ENCODE assay signal across 32 cellular contexts in the genomic region with DNA sequence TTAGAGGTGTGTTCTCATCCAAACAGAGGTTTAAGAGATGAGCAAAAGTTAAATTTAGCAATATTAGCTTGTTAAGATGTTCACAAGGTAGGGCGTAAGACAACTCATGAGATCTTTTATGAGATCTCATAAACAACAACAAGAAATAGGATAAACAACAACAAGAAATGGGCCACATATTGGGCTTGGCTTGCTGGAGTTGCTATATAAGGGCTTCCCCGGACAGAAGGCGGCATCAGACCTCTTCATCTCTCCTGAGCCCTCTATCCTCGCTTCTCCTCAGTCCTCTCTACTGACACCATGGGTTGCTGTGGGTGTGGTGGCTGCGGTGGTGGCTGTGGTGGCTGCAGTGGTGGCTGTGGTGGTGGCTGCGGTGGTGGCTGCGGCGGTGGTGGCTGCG. TPM values are rescaled to one million over a fixed set of nuclear protein-coding genes. Genes with fewer than 3 reads are reported as not detected.
DNase-seq lines count a peak whose midpoint lies in the region; ATAC-seq, FAIRE-seq and TF ChIP-seq lines count a peak whose summit lies in the region.
"Had no signal": no experiment of that assay in that cellular context is flagged by ENCODE, and none has a peak within 500 bp of the region (broad histone marks: within the 10 kb centered on the region; RNA-seq: fewer than 3 reads in every experiment).

A gene with protein sequence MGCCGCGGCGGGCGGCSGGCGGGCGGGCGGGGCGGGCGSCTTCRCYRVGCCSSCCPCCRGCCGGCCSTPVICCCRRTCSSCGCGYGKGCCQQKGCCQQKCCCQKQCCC (plus strand): TSS at position 301 of the 400 bp plus-strand sequence. CDS start 0 bp downstream, at position 301.

- POLR2A ChIA-PET in HepG2 (lab: Yijun Ruan, JAX) (no interaction called here), H1 (lab: Charles Lee; ENCODE audit: partially characterized antibody) (no interaction called here)

- no peak within 1 kb of the TSS for H2AFZ ChIP-seq in HepG2 (ENCODE audit: low read length)
- H2AFZ ChIP-seq in H1 (ENCODE audit: low read length) = peak within 1 kb of the TSS; percentile 44; the same call in 1 of the 2 replicates
- no peak within 1 kb of the TSS for H2AFZ ChIP-seq in trophoblast cell (ENCODE audit: insufficient read depth, low read length, poor library complexity)

- H2BK120ac ChIP-seq in H1 (replicated peaks; ENCODE audit: low read depth, low read length) (no peak within 1 kb of the TSS), trophoblast cell (ENCODE audit: insufficient read depth, low read length, poor library complexity) (no peak within 1 kb of the TSS)

- no peaks in the 10 kb centered on the region for H3K36me3 Mint-ChIP-seq in activated naive CD4-positive, alpha-beta T cell treated with anti-CD3 and anti-CD28 coated beads, Interleukin-2, amount 10 ng/mL, durations not matched to agents 7 days and 5 days
- H3K36me3 Mint-ChIP-seq: CD14-positive monocyte; CD4-positive, alpha-beta memory T cell; CD4-positive, CD25-positive, alpha-beta regulatory T cell had no signal

- no TSS peak for BruUV-seq in HepG2 (replicated peaks; lab: Mats Ljungman, UMichigan)

- H4K20me1 ChIP-seq in HepG2 (ENCODE audit: insufficient read depth, low read length) (no peaks in the 10 kb centered on the region), H1 (replicated peaks in 1 of 2; ENCODE audit: control insufficient read depth in 1 of 2, insufficient read depth in 2 of 2, low read length in 2 of 2) (no peaks in the 10 kb centered on the region)
- H4K20me1 ChIP-seq: BLaER1 had no signal

- H2AK5ac ChIP-seq in H1 (ENCODE audit: low read depth, low read length) = no peak within 1 kb of the TSS
- H2AK5ac ChIP-seq in trophoblast cell (ENCODE audit: low read length) = peak within 1 kb of the TSS; percentile 51

- H3K4me3 ChIP-seq in HepG2 (replicated peaks in 1 of 3; ENCODE audit: insufficient read depth in 1 of 3, low read depth in 2 of 3, low read length in 3 of 3) (no peak within 1 kb of the TSS), right lobe of liver (no peak within 1 kb of the TSS), H1 (ENCODE audit: extremely low read depth in 1 of 4, insufficient read depth in 2 of 4, low read depth in 3 of 4, low read length in 4 of 4) (no peak within 1 kb of the TSS), trophoblast cell (ENCODE audit: low read depth, low read length) (no peak within 1 kb of the TSS)
- H3K4me3 ChIP-seq: BLaER1, GM12878 had no signal

- no peaks in the 10 kb centered on the region for H3K23me2 ChIP-seq in H1 (ENCODE audit: low read depth, low read length)

- H3K36me3 ChIP-seq in HepG2 (replicated peaks in 1 of 2; ENCODE audit: control insufficient read depth in 1 of 2, insufficient read depth in 2 of 2, low read length in 2 of 2) (no peaks in the 10 kb centered on the region), right lobe of liver (no peaks in the 10 kb centered on the region), H1 (ENCODE audit: control insufficient read depth in 2 of 4, insufficient read depth in 4 of 4, low read length in 3 of 4) (no peaks in the 10 kb centered on the region), trophoblast cell (ENCODE audit: control insufficient read depth in 1 of 2, insufficient read depth in 2 of 2, low read length in 2 of 2) (no peaks in the 10 kb centered on the region)
- H3K36me3 ChIP-seq: BE2C, BLaER1 had no signal

- H4K12ac ChIP-seq in trophoblast cell (ENCODE audit: low read depth, low read length) = no peak within 1 kb of the TSS

- no peaks in the 10 kb centered on the region for H3K9me3 Mint-ChIP-seq in activated naive CD4-positive, alpha-beta T cell treated with anti-CD3 and anti-CD28 coated beads, Interleukin-2, amount 10 ng/mL, durations not matched to agents 7 days and 5 days
- H3K9me3 Mint-ChIP-seq: CD14-positive monocyte; CD4-positive, alpha-beta memory T cell; CD8-positive, alpha-beta memory T cell had no signal

- no peak within 1 kb of the TSS for H3K56ac ChIP-seq in H1 (replicated peaks; ENCODE audit: insufficient read length, low read depth, low read length)

- FAIRE-seq in HepG2 (lab: Jason Lieb, UNC) (no peak), H1 (lab: Jason Lieb, UNC) (no peak)
- FAIRE-seq: A204.1, GM12878, GM12892, GM18507 had no signal

- H4K5ac ChIP-seq in H1 (ENCODE audit: insufficient read length, low read depth, low read length) = no peak within 1 kb of the TSS

- no peak within 1 kb of the TSS for H2BK15ac ChIP-seq in H1 (ENCODE audit: low read length)

- TF ChIP-seq EP300 in HepG2 (IDR thresholded peaks at IDR 0.05; ENCODE audit: low read depth in 2 of 2, low read length in 2 of 2) (no peak), HepG2 (CRISPR knock-in tag; IDR thresholded peaks at IDR 0.05; ENCODE audit: borderline replicate concordance) (no peak), H1 (IDR thresholded peaks at IDR 0.05; ENCODE audit: borderline replicate concordance in 1 of 2, low read depth in 2 of 2, low read length in 2 of 2) (no peak)

- H3K4ac ChIP-seq in H1 (replicated peaks; ENCODE audit: insufficient read length, low read depth, low read length) (no peak within 1 kb of the TSS), trophoblast cell (ENCODE audit: low read depth, low read length) (no peak within 1 kb of the TSS)

- H4K8ac ChIP-seq in H1 (ENCODE audit: extremely low read depth, insufficient read depth, low read length) (no peak within 1 kb of the TSS), trophoblast cell (ENCODE audit: low read depth, low read length) (no peak within 1 kb of the TSS)

- H3K27me3 Mint-ChIP-seq in activated naive CD4-positive, alpha-beta T cell treated with anti-CD3 and anti-CD28 coated beads, Interleukin-2, amount 10 ng/mL, durations not matched to agents 7 days and 5 days = peaks cover 5% of the 10 kb centered on the region
- H3K27me3 Mint-ChIP-seq: CD4-positive, CD25-positive, alpha-beta regulatory T cell had no signal

- no peak within 1 kb of the TSS for H3K23ac ChIP-seq in H1 (ENCODE audit: insufficient read length)
- no peak within 1 kb of the TSS for H3K23ac ChIP-seq in trophoblast cell (ENCODE audit: low read length)

- H2BK12ac ChIP-seq in H1 (ENCODE audit: low read depth, low read length) (no peak within 1 kb of the TSS), trophoblast cell (ENCODE audit: low read length) (peak within 1 kb of the TSS; percentile 90)

- H3K27ac ChIP-seq in HepG2 (ENCODE audit: extremely low read length, insufficient read depth, low read length) = no peak within 1 kb of the TSS
- no peak within 1 kb of the TSS for H3K27ac ChIP-seq in right lobe of liver
- H3K27ac ChIP-seq in H1 (ENCODE audit: low read depth, low read length) = no peak within 1 kb of the TSS
- no peak within 1 kb of the TSS for H3K27ac ChIP-seq in trophoblast cell (ENCODE audit: low read depth, low read length)
- H3K27ac ChIP-seq: 22Rv1, BLaER1 had no signal

- no peak within 1 kb of the TSS for H3K27ac Mint-ChIP-seq in activated naive CD4-positive, alpha-beta T cell treated with anti-CD3 and anti-CD28 coated beads, Interleukin-2, amount 10 ng/mL, durations not matched to agents 7 days and 5 days
- H3K27ac Mint-ChIP-seq: CD8-positive, alpha-beta memory T cell had no signal

- H3K4me2 ChIP-seq in HepG2 (ENCODE audit: low read depth, low read length) (no peak within 1 kb of the TSS), H1 (ENCODE audit: insufficient read depth in 1 of 2, low read depth in 2 of 2, low read length in 2 of 2) (no peak within 1 kb of the TSS), trophoblast cell (ENCODE audit: low read length) (no peak within 1 kb of the TSS)
- H3K4me2 ChIP-seq: BLaER1 had no signal

- no peak within 1 kb of the TSS for H3K14ac ChIP-seq in H1 (ENCODE audit: insufficient read length)
- H3K14ac ChIP-seq in trophoblast cell (ENCODE audit: low read length) = no peak within 1 kb of the TSS

- intact Hi-C loops in HepG2 (cut with micrococcal nuclease; ENCODE audit: unreplicated experiment) = no loop called here
- intact Hi-C loops in right lobe of liver (cut with DNase I) = no loop called here

- H3K4me3 Mint-ChIP-seq in activated naive CD4-positive, alpha-beta T cell treated with anti-CD3 and anti-CD28 coated beads, Interleukin-2, amount 10 ng/mL, durations not matched to agents 7 days and 5 days = no peak within 1 kb of the TSS
- H3K4me3 Mint-ChIP-seq: CD14-positive monocyte; CD4-positive, alpha-beta memory T cell; CD4-positive, CD25-positive, alpha-beta regulatory T cell; CD8-positive, alpha-beta memory T cell had no signal

- H3K79me1 ChIP-seq in H1 (ENCODE audit: low read depth, low read length) (no peaks in the 10 kb centered on the region), trophoblast cell (ENCODE audit: low read length) (peaks cover 18% of the 10 kb centered on the region)

- CTCF ChIA-PET in HepG2 (lab: Yijun Ruan, JAX; ENCODE audit: low intra/inter-chr PET ratio, low total read pairs) = no interaction called here
- CTCF ChIA-PET in H1 (lab: Charles Lee; ENCODE audit: partially characterized antibody) = interaction anchor here (1.2 to 5.0 kb wide), 5 partner anchors 11 to 115 kb away, joined by 3 to 44 read pairs (median 4); no protein-coding TSS in a partner anchor
- CTCF ChIA-PET in activated naive CD4-positive, alpha-beta T cell treated with anti-CD3 and anti-CD28 coated beads, Interleukin-2, amount 10 ng/mL, durations not matched to agents 7 days and 5 days (lab: Charles Lee) = interaction anchor here (1.4 kb wide), 1 partner anchor 21 kb away, joined by 4 read pairs; no protein-coding TSS in a partner anchor

- no peaks in the 10 kb centered on the region for H3K79me2 ChIP-seq in HepG2 (ENCODE audit: insufficient read depth, low read length)
- no peaks in the 10 kb centered on the region for H3K79me2 ChIP-seq in H1 (ENCODE audit: control insufficient read depth in 1 of 2, insufficient read depth in 2 of 2, low read length in 2 of 2)
- no peaks in the 10 kb centered on the region for H3K79me2 ChIP-seq in trophoblast cell (ENCODE audit: control insufficient read depth, insufficient read depth, low read length, poor library complexity)

- no peak for TF ChIP-seq CTCF in HepG2 (CRISPR knock-in tag; IDR thresholded peaks at IDR 0.05)
- TF ChIP-seq CTCF in right lobe of liver (IDR thresholded peaks at IDR 0.05) = no peak
- TF ChIP-seq CTCF in H1 (IDR thresholded peaks at IDR 0.05; ENCODE audit: control extremely low read depth in 1 of 3, insufficient read depth in 1 of 3, low read depth in 1 of 3, low read length in 3 of 3) = no peak

- H2BK20ac ChIP-seq in H1 (ENCODE audit: low read length) = no peak within 1 kb of the TSS

- H3K18ac ChIP-seq in H1 (ENCODE audit: extremely low read depth, low read length) (no peak within 1 kb of the TSS), trophoblast cell (ENCODE audit: low read length) (no peak within 1 kb of the TSS)

- H4K91ac ChIP-seq in H1 (replicated peaks; ENCODE audit: insufficient read length, low read length) (no peak within 1 kb of the TSS), trophoblast cell (ENCODE audit: low read depth, low read length) (no peak within 1 kb of the TSS)

- no peak for TF ChIP-seq RAD21 in HepG2 (CRISPR knock-in tag; IDR thresholded peaks at IDR 0.05)
- TF ChIP-seq RAD21 in H1 (IDR thresholded peaks at IDR 0.05 in 1 of 2, conservative IDR thresholded peaks at IDR 0.05 in 1 of 2; ENCODE audit: low read depth in 2 of 2, low read length in 2 of 2) = no peak

- no peaks in the 10 kb centered on the region for H3K9me3 ChIP-seq in HepG2 (ENCODE audit: low read length)
- no peaks in the 10 kb centered on the region for H3K9me3 ChIP-seq in right lobe of liver
- H3K9me3 ChIP-seq in H1 (ENCODE audit: insufficient read depth in 2 of 2, low read depth in 1 of 2, low read length in 1 of 2) = no peaks in the 10 kb centered on the region
- H3K9me3 ChIP-seq in trophoblast cell (ENCODE audit: insufficient read depth, low read depth, low read length) = no peaks in the 10 kb centered on the region
- H3K9me3 ChIP-seq: BE2C, BLaER1 had no signal

- ATAC-seq in HepG2 = no peak
- ATAC-seq in right lobe of liver = no peak
- ATAC-seq in GM21360 (IDR thresholded peaks at IDR 0.05; ENCODE audit: unreplicated experiment) = no peak
- ATAC-seq: GM12878 had no signal

- TF ChIP-seq POLR2A in HepG2 (IDR thresholded peaks at IDR 0.05; ENCODE audit: insufficient read depth in 1 of 2, low read depth in 2 of 2, low read length in 2 of 2) = no peak
- TF ChIP-seq POLR2A in right lobe of liver (IDR thresholded peaks at IDR 0.05) = no peak
- no peak for TF ChIP-seq POLR2A in H1 (IDR thresholded peaks at IDR 0.05; ENCODE audit: control extremely low read depth in 1 of 2, low read depth in 2 of 2, low read length in 2 of 2)

- in situ Hi-C loops in HepG2 (cut with HindIII; ENCODE audit: extremely low pct_ligation_motif_present, low pct_unique_long_range_greater_than_20kb) = no loop called here

- H3K9ac ChIP-seq in HepG2 (ENCODE audit: insufficient read depth, low read depth, low read length) (no peak within 1 kb of the TSS), H1 (replicated peaks in 1 of 4; ENCODE audit: extremely low read depth in 1 of 4, low read depth in 3 of 4, low read length in 3 of 4) (no peak within 1 kb of the TSS), trophoblast cell (ENCODE audit: low read length) (no peak within 1 kb of the TSS)
- H3K9ac ChIP-seq: BLaER1 had no signal

- H3K4me1 ChIP-seq in HepG2 (ENCODE audit: insufficient read depth, low read length) (peaks cover 12% of the 10 kb centered on the region; the same call in 1 of the 2 replicates), right lobe of liver (no peaks in the 10 kb centered on the region), H1 (replicated peaks in 1 of 4; ENCODE audit: control insufficient read depth in 3 of 4, insufficient read depth in 4 of 4, low read length in 3 of 4) (peaks cover 0 to 3% (median under 1%) of the 10 kb centered on the region in 4 experiments; a peak in 1 of 7 replicates), trophoblast cell (ENCODE audit: control insufficient read depth in 1 of 2, insufficient read depth in 2 of 2, low read length in 2 of 2) (peaks cover 14 to 16% of the 10 kb centered on the region in 2 experiments)
- H3K4me1 ChIP-seq: BE2C, BLaER1 had no signal

- H3K4me1 Mint-ChIP-seq in activated naive CD4-positive, alpha-beta T cell treated with anti-CD3 and anti-CD28 coated beads, Interleukin-2, amount 10 ng/mL, durations not matched to agents 7 days and 5 days = no peaks in the 10 kb centered on the region
- H3K4me1 Mint-ChIP-seq: CD14-positive monocyte; CD4-positive, alpha-beta memory T cell; CD8-positive, alpha-beta memory T cell had no signal

- no peak for DNase-seq in HepG2 (ENCODE audit: low spot score)
- no peak for DNase-seq in right lobe of liver
- DNase-seq in H1 (ENCODE audit: low read depth in 1 of 2, low spot score in 2 of 2) = no peak
- no peak for DNase-seq in trophoblast cell
- DNase-seq in activated naive CD4-positive, alpha-beta T cell treated with anti-CD3 and anti-CD28 coated beads, Interleukin-2, amount 10 ng/mL, durations not matched to agents 7 days and 5 days = no peak
- DNase-seq in NCI-H1417 (lab: John Stamatoyannopoulos, UW) = no peak
- DNase-seq: ACHN; BE2C; C1 segment of cervical spinal cord; CD4-positive, alpha-beta memory T cell; CD4-positive, CD25-positive, alpha-beta regulatory T cell; CD8-positive, alpha-beta memory T cell; COR-L47; DMS 273 treated with DMSO at 0.1 percent for 48 hours; DMS153; DMS53; DMS79; DND-41; EL; GDM1 had no signal

- 67% methylated on average over 5 of the region's 9 CpGs for WGBS in HepG2 (ENCODE audit: low lambda C conversion rate)
- WGBS in right lobe of liver (ENCODE audit: insufficient coverage, low coverage, low lambda C conversion rate, missing lambda C conversion rate) = 94% methylated on average over 2 of the region's 9 CpGs
- WGBS in H1 (ENCODE audit: extremely low coverage in 1 of 2, insufficient coverage in 1 of 2, insufficient read length in 1 of 2, insufficient replicate concordance in 2 of 2, low coverage in 1 of 2, low lambda C conversion rate in 2 of 2, missing lambda C conversion rate in 1 of 2), 2 experiments = 94% methylated on average over 5 of the region's 9 CpGs; no CpG with 5 or more reads in 1 of the 2 experiments
- no CpG with 5 or more reads among the region's 9 CpGs for WGBS in trophoblast cell (ENCODE audit: extremely low coverage, insufficient coverage, insufficient read length)

- H2BK5ac ChIP-seq in H1 (ENCODE audit: low read depth, low read length) = no peak within 1 kb of the TSS
- H2BK5ac ChIP-seq in trophoblast cell (ENCODE audit: low read depth, low read length, poor library complexity) = no peak within 1 kb of the TSS

- H3K27me3 ChIP-seq in HepG2 (ENCODE audit: control insufficient read depth in 1 of 2, insufficient read depth in 2 of 2, low read length in 2 of 2) (peaks cover 0 to 9% of the 10 kb centered on the region in 2 experiments; a peak in 2 of 5 replicates), right lobe of liver (no peaks in the 10 kb centered on the region), H1 (replicated peaks in 1 of 4; ENCODE audit: control insufficient read depth in 3 of 4, extremely low read depth in 1 of 4, insufficient read depth in 3 of 4, low read length in 3 of 4) (no peaks in the 10 kb centered on the region), trophoblast cell (ENCODE audit: insufficient read depth, low read length) (no peaks in the 10 kb centered on the region)
- H3K27me3 ChIP-seq: BE2C, BLaER1 had no signal

RNA-seq across cellular contexts. Expression of the gene that starts here (rescaled TPM):
- total RNA-seq in HepG2 (2016; rRNA removed; fragmentation: Illumina TruSeq; extraction: Trizol) (not detected in 2 replicates), right lobe of liver (not detected)
- total RNA-seq in HepG2 (2016; cell fraction: cytosol; rRNA removed; fragmentation: Illumina TruSeq; extraction: Trizol; ENCODE audit: low read depth) = not detected in 2 replicates
- total RNA-seq in HepG2 (2016; cell fraction: insoluble cytoplasmic fraction; rRNA removed; fragmentation: Illumina TruSeq; extraction: Trizol) = not detected in 2 replicates
- total RNA-seq in HepG2 (2016; cell fraction: membrane; rRNA removed; fragmentation: Illumina TruSeq; extraction: Trizol) = not detected in 2 replicates
- total RNA-seq in HepG2 (2016; cell fraction: nucleus; rRNA removed; fragmentation: Illumina TruSeq; extraction: Trizol) = not detected in 2 replicates
- polyA plus RNA-seq in HepG2 (2011; rRNA removed) (not detected in 2 replicates), H1 (2011; rRNA removed) (not detected in 2 replicates)
- polyA plus RNA-seq in HepG2 (2011; cell fraction: cytosol; rRNA removed) = not detected in 2 replicates
- polyA plus RNA-seq in HepG2 (2011; cell fraction: nucleus; rRNA removed) = not detected in 2 replicates
- polyA plus RNA-seq in HepG2 (2012) = not detected in 2 replicates
- polyA plus RNA-seq in HepG2 (2016; cell fraction: cytosol; fragmentation: Illumina TruSeq; extraction: Trizol; ENCODE audit: low read depth) = not detected in 2 replicates
- not detected in 2 replicates for polyA plus RNA-seq in HepG2 (2016; cell fraction: insoluble cytoplasmic fraction; fragmentation: Illumina TruSeq; extraction: Trizol; ENCODE audit: low read depth)
- polyA plus RNA-seq in HepG2 (2016; cell fraction: membrane; fragmentation: Illumina TruSeq; extraction: Trizol; ENCODE audit: low read depth) = not detected in 2 replicates
- polyA plus RNA-seq in HepG2 (2016; cell fraction: nucleus; fragmentation: Illumina TruSeq; extraction: Trizol; ENCODE audit: insufficient read depth, low read depth) = not detected in 2 replicates
- polyA minus RNA-seq in HepG2 (2011; rRNA and poly(A)+ RNA removed; ENCODE audit: low replicate concordance) = not detected in 2 replicates
- polyA minus RNA-seq in HepG2 (2011; cell fraction: cytosol; rRNA and poly(A)+ RNA removed) = not detected in 2 replicates
- polyA minus RNA-seq in HepG2 (2011; cell fraction: nucleus; rRNA and poly(A)+ RNA removed) = not detected in 2 replicates
- not detected in 2 replicates for total RNA-seq in H1 (2021; fragmentation: NEBNext Ultra II Directional; extraction: Animal tissue kit (Norgen Biotek cat#: 25700))
- polyA plus RNA-seq in H1 (2011; cell fraction: cytosol; rRNA removed) = not detected
- polyA plus RNA-seq in H1 (2011; cell fraction: nucleus; rRNA removed) = not detected
- polyA plus RNA-seq in H1 (2012, experiment 1 of 2) = not detected in 4 replicates
- not detected for polyA plus RNA-seq in H1 (2012, experiment 2 of 2)
- not detected for polyA plus RNA-seq in H1 (2013, experiment 1 of 2)
- not detected for polyA plus RNA-seq in H1 (2013, experiment 2 of 2)
- not detected in 2 replicates for polyA minus RNA-seq in H1 (2011; rRNA and poly(A)+ RNA removed)
- not detected for polyA minus RNA-seq in H1 (2011; cell fraction: cytosol; rRNA and poly(A)+ RNA removed)
- polyA minus RNA-seq in H1 (2011; cell fraction: nucleus; rRNA and poly(A)+ RNA removed) = not detected
- not detected in 2 replicates for polyA plus RNA-seq in trophoblast cell (2013)
- total RNA-seq: A673; CD4-positive, alpha-beta memory T cell; CD4-positive, CD25-positive, alpha-beta regulatory T cell; CD8-positive, alpha-beta memory T cell; Daoy; G401; GM12878 had no signal
- polyA plus RNA-seq: AG04450; CD14-positive monocyte; CD4-positive, alpha-beta memory T cell; CD4-positive, CD25-positive, alpha-beta regulatory T cell; CD8-positive, alpha-beta memory T cell; GM12878 had no signal
